Comparison of ENCODE assay signal across 8 cellular contexts in genomic region chr17:57422574-57423164, GRCh38.
DNase-seq lines count a peak whose midpoint lies in the region; ATAC-seq, FAIRE-seq and TF ChIP-seq lines count a peak whose summit lies in the region.

No MANE protein-coding gene starts in this region.

- no peak overlapping the region for H3K27ac ChIP-seq in K562 (ENCODE audit: extremely low read depth, low read depth, low read length)

- peak; percentile 56 for ATAC-seq in GM19438 (IDR thresholded peaks at IDR 0.05; ENCODE audit: low read depth, unreplicated experiment)
- ATAC-seq in HG03460 (IDR thresholded peaks at IDR 0.05; ENCODE audit: unreplicated experiment), result peak; percentile 74
- no peak for ATAC-seq in K562
- ATAC-seq in effector memory CD8-positive, alpha-beta T cell (replicated peaks), result no peak

- no peaks in the 10 kb centered on the region for H4K20me1 ChIP-seq in K562 (replicated peaks; ENCODE audit: control insufficient read depth, insufficient read depth, low read length)

- H3K4me1 Mint-ChIP-seq in effector memory CD8-positive, alpha-beta T cell (ENCODE audit: low read depth in 2 of 2), result peaks cover 20 to 39% of the 10 kb centered on the region in 2 donors

- no peak overlapping the region for H3K4me2 ChIP-seq in K562 (ENCODE audit: insufficient read depth, low read length)

- in situ Hi-C loops in K562 (cut with MboI), result no loop called here

- no peak for TF ChIP-seq EP300 in K562 (IDR thresholded peaks at IDR 0.05; ENCODE audit: low read length)

- H3K9me1 ChIP-seq in K562 (ENCODE audit: control insufficient read depth, insufficient read depth, low read length), result no peaks in the 10 kb centered on the region

- BruUV-seq in K562 (replicated peaks; lab: Mats Ljungman, UMichigan), result no TSS peak

- 84% methylated on average over 9 of the region's 9 CpGs for WGBS in K562 (ENCODE audit: insufficient coverage, low coverage, missing lambda C conversion rate)

- no peak overlapping the region for H2AFZ ChIP-seq in K562 (ENCODE audit: low read depth, low read length)

- H3K4me1 ChIP-seq in K562 (replicated peaks in 1 of 2; ENCODE audit: control insufficient read depth in 2 of 2, insufficient read depth in 2 of 2, low read length in 2 of 2), result peaks cover 10 to 27% of the 10 kb centered on the region in 2 experiments; a peak in 3 of 5 replicates

- TF ChIP-seq CTCF in K562 (IDR thresholded peaks at IDR 0.05 in 2 of 3, conservative IDR thresholded peaks at IDR 0.05 in 1 of 3; ENCODE audit: insufficient read depth in 2 of 3, low read depth in 1 of 3, low read length in 3 of 3), result no peak

- POLR2A ChIA-PET in K562 (lab: Yijun Ruan, JAX), result no interaction called here

- no peak overlapping the region for H3K9ac ChIP-seq in K562 (ENCODE audit: insufficient read depth in 1 of 2, low read depth in 2 of 2, low read length in 2 of 2)

- peaks cover 11% of the 10 kb centered on the region; the same call in 1 of the 3 replicates for H3K79me2 ChIP-seq in K562 (ENCODE audit: control insufficient read depth, insufficient read depth, low read length)

- DNase-seq in AG20443 (ENCODE audit: low spot score) (peak; percentile 79), K562 (ENCODE audit: extremely low read depth in 1 of 4, low spot score in 3 of 4) (no peak), NCI-H1694 (lab: John Stamatoyannopoulos, UW) (no peak), NCI-H2227 (lab: John Stamatoyannopoulos, UW; ENCODE audit: unreplicated experiment) (no peak), NCI-H2107 treated with DMSO at 0.1 percent for 48 hours (lab: John Stamatoyannopoulos, UW; ENCODE audit: unreplicated experiment) (no peak)
- no peak for DNase-seq in effector memory CD8-positive, alpha-beta T cell

- no peak overlapping the region for H3K4me3 Mint-ChIP-seq in effector memory CD8-positive, alpha-beta T cell

- no peaks in the 10 kb centered on the region for H3K36me3 ChIP-seq in K562 (ENCODE audit: control insufficient read depth, insufficient read depth, low read length)

- no peaks in the 10 kb centered on the region for H3K9me3 ChIP-seq in K562 (replicated peaks; ENCODE audit: control insufficient read depth, insufficient read depth, low read depth, low read length)

- no peak for FAIRE-seq in K562 (lab: Jason Lieb, UNC)

- TF ChIP-seq POLR2A in K562 (conservative IDR thresholded peaks at IDR 0.05), result no peak

- H3K27ac Mint-ChIP-seq in effector memory CD8-positive, alpha-beta T cell, result no peak overlapping the region

- H3K27me3 Mint-ChIP-seq in effector memory CD8-positive, alpha-beta T cell, result no peaks in the 10 kb centered on the region

- intact Hi-C loops in K562 (cut with micrococcal nuclease), result no loop called here

- CTCF ChIA-PET in K562 (lab: Yijun Ruan, JAX; ENCODE audit: low intra/inter-chr PET ratio), result no interaction called here

- H3K36me3 Mint-ChIP-seq in effector memory CD8-positive, alpha-beta T cell (ENCODE audit: insufficient read depth), result peaks cover 13% of the 10 kb centered on the region

- H3K4me3 ChIP-seq in K562, result no peak overlapping the region

- no peak for TF ChIP-seq RAD21 in K562 (CRISPR knock-in tag; conservative IDR thresholded peaks at IDR 0.05 in 1 of 2, IDR thresholded peaks at IDR 0.05 in 1 of 2)

- no peaks in the 10 kb centered on the region for H3K27me3 ChIP-seq in K562 (ENCODE audit: control insufficient read depth in 2 of 2, insufficient read depth in 2 of 2, low read length in 2 of 2)

- H3K9me3 Mint-ChIP-seq in effector memory CD8-positive, alpha-beta T cell, result no peaks in the 10 kb centered on the region

TF ChIP-seq in K562, 482 proteins besides CTCF, POLR2A, EP300 and RAD21:
- no peak for TF ChIP-seq FOXA1 (IDR thresholded peaks at IDR 0.05; ENCODE audit: borderline replicate concordance)
- TF ChIP-seq, protein P1, sequence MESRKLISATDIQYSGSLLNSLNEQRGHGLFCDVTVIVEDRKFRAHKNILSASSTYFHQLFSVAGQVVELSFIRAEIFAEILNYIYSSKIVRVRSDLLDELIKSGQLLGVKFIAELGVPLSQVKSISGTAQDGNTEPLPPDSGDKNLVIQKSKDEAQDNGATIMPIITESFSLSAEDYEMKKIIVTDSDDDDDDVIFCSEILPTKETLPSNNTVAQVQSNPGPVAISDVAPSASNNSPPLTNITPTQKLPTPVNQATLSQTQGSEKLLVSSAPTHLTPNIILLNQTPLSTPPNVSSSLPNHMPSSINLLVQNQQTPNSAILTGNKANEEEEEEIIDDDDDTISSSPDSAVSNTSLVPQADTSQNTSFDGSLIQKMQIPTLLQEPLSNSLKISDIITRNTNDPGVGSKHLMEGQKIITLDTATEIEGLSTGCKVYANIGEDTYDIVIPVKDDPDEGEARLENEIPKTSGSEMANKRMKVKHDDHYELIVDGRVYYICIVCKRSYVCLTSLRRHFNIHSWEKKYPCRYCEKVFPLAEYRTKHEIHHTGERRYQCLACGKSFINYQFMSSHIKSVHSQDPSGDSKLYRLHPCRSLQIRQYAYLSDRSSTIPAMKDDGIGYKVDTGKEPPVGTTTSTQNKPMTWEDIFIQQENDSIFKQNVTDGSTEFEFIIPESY (CRISPR knock-in tag; IDR thresholded peaks at IDR 0.05), result peak; percentile 80

Comparison
In these comparisons a context has a peak if more than half of its experiments do, and no peak if none do; other contexts are left out.
1. ATAC-seq: peak in GM19438 (single experiment) and HG03460 (single experiment); none in K562 (single experiment) and effector memory CD8-positive, alpha-beta T cell (single experiment).